Comparison of ENCODE assay signal across 36 cellular contexts in the genomic region with DNA sequence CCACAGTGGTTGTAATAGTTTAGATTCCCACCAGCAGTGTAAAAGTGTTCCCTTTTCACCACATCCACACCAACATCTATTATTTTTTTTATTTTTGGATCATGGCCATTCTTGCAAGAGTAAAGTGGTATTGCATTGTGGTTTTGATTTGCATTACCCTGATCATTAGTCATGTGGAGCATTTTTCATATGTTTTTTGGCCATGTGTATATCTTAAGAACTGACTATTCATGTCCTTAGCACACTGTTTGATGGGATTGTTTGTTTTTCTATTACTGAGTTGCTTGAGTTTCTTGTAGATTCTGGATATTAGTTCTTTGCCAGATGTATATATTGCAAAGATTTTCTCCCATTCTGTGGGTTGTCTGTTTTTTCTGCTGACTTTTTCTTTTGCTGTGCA.
DNase-seq lines count a peak whose midpoint lies in the region; ATAC-seq and TF ChIP-seq lines count a peak whose summit lies in the region.
"Had no signal": no experiment of that assay in that cellular context is flagged by ENCODE, and none has a peak within 500 bp of the region (broad histone marks: within the 10 kb centered on the region; RNA-seq: fewer than 3 reads in every experiment).

No MANE protein-coding gene starts in this region.

- no peak for ATAC-seq in GM18517 (IDR thresholded peaks at IDR 0.05; ENCODE audit: unreplicated experiment)
- ATAC-seq: activated CD8-positive, alpha-beta memory T cell treated with anti-CD3 and anti-CD28 coated beads, Interleukin-2, amount 10 ng/mL, durations not matched to agents 7 days and 5 days; activated T-cell treated with anti-CD3 and anti-CD28 coated beads, Interleukin-2, amount 50 U/mL, for 4 hours; gastroesophageal sphincter; HepG2; Panc1 had no signal

- no peak for TF ChIP-seq POLR2A in ovary (IDR thresholded peaks at IDR 0.05)

- no peaks in the 10 kb centered on the region for H3K9me3 ChIP-seq in ovary
- H3K9me3 ChIP-seq: Caco-2, colonic mucosa, suprapubic skin had no signal

- no peak overlapping the region for H3K27ac ChIP-seq in ovary
- H3K27ac ChIP-seq: C4-2B, colonic mucosa, epithelial cell of prostate, gastroesophageal sphincter, HL-60, suprapubic skin, upper lobe of left lung had no signal

- H3K27me3 ChIP-seq in ovary = no peaks in the 10 kb centered on the region
- H3K27me3 ChIP-seq: colonic mucosa, gastroesophageal sphincter, suprapubic skin, upper lobe of left lung had no signal

- TF ChIP-seq CTCF in ovary (IDR thresholded peaks at IDR 0.05) = no peak

- no peaks in the 10 kb centered on the region for H3K36me3 ChIP-seq in ovary
- H3K36me3 ChIP-seq: colonic mucosa, gastroesophageal sphincter, suprapubic skin, upper lobe of left lung had no signal

- DNase-seq in ELR (ENCODE audit: low read depth) (peak; percentile 40), LHCN-M2 (ENCODE audit: low read depth) (peak; percentile 60), fibroblast of gingiva (ENCODE audit: low read depth) (peak; percentile 81), non-pigmented ciliary epithelial cell (ENCODE audit: low read depth) (peak; percentile 48), ovary (no peak), cortex of kidney (lab: John Stamatoyannopoulos, UW) (no peak)
- no peak for DNase-seq in activated naive CD4-positive, alpha-beta T cell (lab: John Stamatoyannopoulos, UW)
- DNase-seq: ACHN; activated CD4-positive, alpha-beta T cell treated with anti-CD3 and anti-CD28 coated beads, Interleukin-2, amount 50 U/mL, for 4 hours; activated CD8-positive, alpha-beta memory T cell treated with anti-CD3 and anti-CD28 coated beads, Interleukin-2, amount 10 ng/mL, durations not matched to agents 7 days and 5 days; activated gamma-delta T cell treated with Interleukin-2 at 50 U/mL for 16 hours; activated T-cell treated with anti-CD3 and anti-CD28 coated beads, Interleukin-2, amount 50 U/mL, for 4 hours; Caco-2; colonic mucosa; DMS53; effector memory CD4-positive, alpha-beta T cell; GF-D8; GOT3; hypothalamus; Karpas-422; MV-4-11; NCI-H1436; NCI-H2081 treated with DMSO at 0.1 percent for 48 hours; NCI-H345; SHP77; stimulated activated naive CD4-positive, alpha-beta T cell; T-helper 2 cell; upper lobe of left lung had no signal

- no peak for TF ChIP-seq EP300 in ovary (IDR thresholded peaks at IDR 0.05)

- no peak overlapping the region for H3K4me3 ChIP-seq in ovary
- H3K4me3 ChIP-seq: colonic mucosa, gastroesophageal sphincter, suprapubic skin, upper lobe of left lung had no signal

- intact Hi-C loops in ovary (cut with DNase I) = no loop called here

- H3K4me1 ChIP-seq in ovary (ENCODE audit: insufficient read depth) = no peaks in the 10 kb centered on the region
- H3K4me1 ChIP-seq: Caco-2, colonic mucosa, gastroesophageal sphincter, suprapubic skin, upper lobe of left lung had no signal

Comparison
In these comparisons a context has a peak if more than half of its experiments do, and no peak if none do; other contexts are left out.
1. DNase-seq: peak in ELR (single experiment), LHCN-M2 (single experiment), fibroblast of gingiva (single experiment) and non-pigmented ciliary epithelial cell (single experiment); none in ovary (0 of 5), activated naive CD4-positive, alpha-beta T cell (0 of 4) and cortex of kidney (single experiment).